ENCODE assay signal across 8 cellular contexts in the genomic region with DNA sequence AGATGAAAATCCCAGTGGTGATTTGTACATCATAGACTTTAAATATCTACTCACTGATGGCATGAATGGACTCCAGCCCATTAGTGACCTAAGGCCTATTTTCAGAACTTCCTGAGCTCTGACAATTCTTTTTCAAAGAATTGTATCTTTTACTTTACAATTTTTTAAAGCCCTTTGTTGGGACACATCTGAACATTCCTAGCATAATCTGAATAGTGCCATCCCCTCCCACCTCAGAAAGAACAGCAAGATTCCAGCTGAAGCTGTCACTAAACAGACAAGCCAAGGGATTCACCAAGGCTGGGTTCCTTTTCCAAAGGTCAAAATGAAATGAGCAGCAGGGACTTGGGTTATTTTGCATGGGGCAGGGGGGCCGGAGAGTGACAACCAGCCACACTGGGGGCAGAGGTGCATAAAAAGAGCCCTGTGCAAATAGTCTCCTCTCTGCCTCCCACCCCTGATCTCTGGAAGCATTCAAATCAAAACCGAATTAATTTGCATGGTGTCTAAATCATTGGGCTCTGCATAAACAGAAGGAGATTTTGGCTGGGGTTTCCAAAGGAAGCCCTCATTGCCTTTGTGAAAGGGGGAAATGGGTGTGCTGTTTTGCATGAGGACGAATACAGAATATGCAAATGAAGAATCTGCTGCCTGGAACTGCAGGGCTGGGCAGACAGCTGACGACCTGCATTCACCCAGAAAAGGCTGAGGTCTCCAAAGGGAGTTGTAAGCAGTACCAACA. TPM values are rescaled to one million over a fixed set of nuclear protein-coding genes. Genes with fewer than 3 reads are reported as not detected.
DNase-seq lines count a peak whose midpoint lies in the region; ATAC-seq and TF ChIP-seq lines count a peak whose summit lies in the region.

No MANE protein-coding gene starts in this region.

- no peak for TF ChIP-seq CTCF in AG10803 (conservative IDR thresholded peaks at IDR 0.05; ENCODE audit: low read length)
- no peak for TF ChIP-seq CTCF in smooth muscle cell (IDR thresholded peaks at IDR 0.05; ENCODE audit: borderline replicate concordance, insufficient read depth, poor library complexity, severe bottlenecking)

- H3K36me3 ChIP-seq in skeletal muscle tissue (ENCODE audit: control insufficient read depth in 3 of 3, insufficient read depth in 3 of 3, low read length in 3 of 3), result no peaks in the 10 kb centered on the region
- no peaks in the 10 kb centered on the region for H3K36me3 ChIP-seq in smooth muscle cell (ENCODE audit: low read depth)

- WGBS in smooth muscle cell (ENCODE audit: low lambda C conversion rate), result 48% methylated on average over 4 of the region's 4 CpGs

- H3K4me2 ChIP-seq in smooth muscle cell, result no peak overlapping the region

- H3K9me3 ChIP-seq in skeletal muscle tissue (ENCODE audit: control insufficient read depth in 3 of 3, low read length in 3 of 3) (no peaks in the 10 kb centered on the region), smooth muscle cell (replicated peaks; ENCODE audit: low read depth) (no peaks in the 10 kb centered on the region)

- H3K27me3 ChIP-seq in skeletal muscle tissue (ENCODE audit: control insufficient read depth in 3 of 3, insufficient read depth in 3 of 3, low read length in 3 of 3) (no peaks in the 10 kb centered on the region), smooth muscle cell (ENCODE audit: low read depth) (peaks cover 5% of the 10 kb centered on the region)

- no peaks in the 10 kb centered on the region for H4K20me1 ChIP-seq in smooth muscle cell (ENCODE audit: low read depth)

- no peak overlapping the region for H2AFZ ChIP-seq in smooth muscle cell (ENCODE audit: low read depth)

- H3K4me3 ChIP-seq in AG10803 (ENCODE audit: low read length) (no peak overlapping the region), skeletal muscle tissue (ENCODE audit: low read length in 3 of 3) (peak overlapping the region in 2 of 3 donors; percentile 29 to 41), smooth muscle cell (no peak overlapping the region)

- ATAC-seq in GM18870 (IDR thresholded peaks at IDR 0.05; ENCODE audit: unreplicated experiment), result peak; percentile 97
- ATAC-seq in HG02973 (IDR thresholded peaks at IDR 0.05; ENCODE audit: unreplicated experiment), result peak; percentile 93

- DNase-seq in AG10803 (ENCODE audit: low read depth) (peak; percentile 66), amniotic epithelial cell (ENCODE audit: low read depth) (peak; percentile 23), hippocampal formation (lab: John Stamatoyannopoulos, UW) (no peak), smooth muscle cell (lab: John Stamatoyannopoulos, UW; ENCODE audit: unreplicated experiment) (no peak), DMS79 treated with DMSO at 0.1 percent for 48 hours (lab: John Stamatoyannopoulos, UW) (no peak)

- H3K9ac ChIP-seq in skeletal muscle tissue (ENCODE audit: low read depth in 1 of 3, low read length in 3 of 3), result peak overlapping the region; percentile 10 to 68 (median 40)
- H3K9ac ChIP-seq in smooth muscle cell (ENCODE audit: low read depth), result no peak overlapping the region

- H3K79me2 ChIP-seq in smooth muscle cell (ENCODE audit: low read depth), result no peaks in the 10 kb centered on the region

- H3K27ac ChIP-seq in skeletal muscle tissue (ENCODE audit: low read depth, low read length), result peak overlapping the region; percentile 72
- H3K27ac ChIP-seq in smooth muscle cell (ENCODE audit: low read depth), result no peak overlapping the region

- H3K4me1 ChIP-seq in skeletal muscle tissue (ENCODE audit: control insufficient read depth in 3 of 3, insufficient read depth in 3 of 3, low read length in 3 of 3) (peaks cover 6 to 11% (median 8%) of the 10 kb centered on the region in 3 donors), smooth muscle cell (ENCODE audit: low read depth) (peaks cover 51% of the 10 kb centered on the region)

- H3F3A ChIP-seq in smooth muscle cell (ENCODE audit: low read depth), result no peaks in the 10 kb centered on the region

RNA-seq across cellular contexts. Expression of a gene that starts 17.2 kb away (rescaled TPM):
- total RNA-seq in skeletal muscle tissue (24.0 TPM), smooth muscle cell (34.1 and 48.3 TPM in 2 replicates)
- polyA plus RNA-seq in smooth muscle cell, result 2.8 and 9.3 TPM in 2 replicates

Comparison
In these comparisons a context has a peak if more than half of its experiments do, and no peak if none do; other contexts are left out.
1. DNase-seq: peak in AG10803 (single experiment) and amniotic epithelial cell (single experiment); none in hippocampal formation (0 of 2), smooth muscle cell (single experiment) and DMS79 treated with DMSO at 0.1 percent for 48 hours (single experiment).
2. H3K4me3 ChIP-seq: peak in skeletal muscle tissue (2 of 3); none in AG10803 (single experiment) and smooth muscle cell (single experiment).